8 cellular contexts compared by ENCODE assay signal in genomic region chr1:154870117-154870571, GRCh38. TPM values are rescaled to one million over a fixed set of nuclear protein-coding genes. Genes with fewer than 3 reads are reported as not detected.
A peak's percentile ranks its signal among the peaks of the same experiment; 100 is the strongest.
DNase-seq lines count a peak whose midpoint lies in the region; ATAC-seq, FAIRE-seq and TF ChIP-seq lines count a peak whose summit lies in the region.

TSS of gene KCNN3 (minus strand) at chr1:154870281. CDS start at chr1:154869964, 317 bp downstream.

- intact Hi-C loops in K562 (cut with micrococcal nuclease) (no loop called here), sigmoid colon (cut with DNase I) (loop anchor here (2.0 kb wide), 1 partner anchor 311 kb away; the partner anchor contains the start of gene UBE2Q1)

- no peak within 1 kb of the TSS; the same call in 1 of the 2 replicates for H3K4me3 ChIP-seq in K562
- peak within 1 kb of the TSS; percentile 34 to 50 (median 45) for H3K4me3 ChIP-seq in sigmoid colon

- H3K9me3 ChIP-seq in K562 (replicated peaks; ENCODE audit: control insufficient read depth, insufficient read depth, low read depth, low read length) (no peaks in the 10 kb centered on the region), sigmoid colon (no peaks in the 10 kb centered on the region)

- peak; percentile 99 for DNase-seq in NCI-H1694 (lab: John Stamatoyannopoulos, UW)
- DNase-seq in T-helper 22 cell (ENCODE audit: low read depth): peak; percentile 64
- DNase-seq in K562 (ENCODE audit: extremely low read depth in 1 of 4, low spot score in 3 of 4): peak; percentile 96 to 99 (median 98)
- DNase-seq in iPS DF 19.7 (ENCODE audit: low read depth, low spot score): peak; percentile 91
- DNase-seq in sigmoid colon: peak; percentile 96
- DNase-seq in urothelium cell line (ENCODE audit: low spot score): no peak

- peak within 1 kb of the TSS; percentile 86 for H2AFZ ChIP-seq in K562 (ENCODE audit: low read depth, low read length)

- no peaks in the 10 kb centered on the region for H4K20me1 ChIP-seq in K562 (replicated peaks; ENCODE audit: control insufficient read depth, insufficient read depth, low read length)

- CTCF ChIA-PET in K562 (lab: Yijun Ruan, JAX; ENCODE audit: low intra/inter-chr PET ratio): no interaction called here

- H3K9me1 ChIP-seq in K562 (ENCODE audit: control insufficient read depth, insufficient read depth, low read length): no peaks in the 10 kb centered on the region

- TF ChIP-seq RAD21 in K562 (CRISPR knock-in tag; conservative IDR thresholded peaks at IDR 0.05 in 1 of 2, IDR thresholded peaks at IDR 0.05 in 1 of 2): no peak

- TF ChIP-seq CTCF in K562 (IDR thresholded peaks at IDR 0.05 in 2 of 3, conservative IDR thresholded peaks at IDR 0.05 in 1 of 3; ENCODE audit: insufficient read depth in 2 of 3, low read depth in 1 of 3, low read length in 3 of 3) (no peak), sigmoid colon (IDR thresholded peaks at IDR 0.05) (no peak)

- H3K4me1 ChIP-seq in K562 (replicated peaks in 1 of 2; ENCODE audit: control insufficient read depth in 2 of 2, insufficient read depth in 2 of 2, low read length in 2 of 2) (peaks cover 27 to 41% of the 10 kb centered on the region in 2 experiments), sigmoid colon (peaks cover 0 to 39% (median 28%) of the 10 kb centered on the region in 4 donors)

- peak; percentile 92 for ATAC-seq in GM18498 (IDR thresholded peaks at IDR 0.05; ENCODE audit: unreplicated experiment)
- peak; percentile 83 for ATAC-seq in HG02870 (IDR thresholded peaks at IDR 0.05; ENCODE audit: unreplicated experiment)
- peak; percentile 100 for ATAC-seq in K562

- TF ChIP-seq EP300 in K562 (IDR thresholded peaks at IDR 0.05; ENCODE audit: low read length) (no peak), sigmoid colon (IDR thresholded peaks at IDR 0.05) (no peak)

- in situ Hi-C loops in K562 (cut with MboI): no loop called here

- WGBS in K562 (ENCODE audit: insufficient coverage, low coverage, missing lambda C conversion rate): 0% methylated on average over 13 of the region's 17 CpGs
- WGBS in sigmoid colon, 2 donors: 2 to 3% methylated on average over 17 of the region's 17 CpGs

- peak within 1 kb of the TSS; percentile 77 for H3K4me2 ChIP-seq in K562 (ENCODE audit: insufficient read depth, low read length)

- peak within 1 kb of the TSS in 1 of 2 experiments; percentile 86; a peak in 1 of 4 replicates for H3K9ac ChIP-seq in K562 (ENCODE audit: insufficient read depth in 1 of 2, low read depth in 2 of 2, low read length in 2 of 2)

- H3K27me3 ChIP-seq in K562 (ENCODE audit: control insufficient read depth in 2 of 2, insufficient read depth in 2 of 2, low read length in 2 of 2): peaks cover 17 to 18% of the 10 kb centered on the region in 2 experiments; a peak in 4 of 5 replicates
- H3K27me3 ChIP-seq in sigmoid colon: peaks cover 0 to 27% (median 25%) of the 10 kb centered on the region in 3 donors

- no peaks in the 10 kb centered on the region for H3K79me2 ChIP-seq in K562 (ENCODE audit: control insufficient read depth, insufficient read depth, low read length)

- TF ChIP-seq POLR2A in K562 (conservative IDR thresholded peaks at IDR 0.05): no peak
- TF ChIP-seq POLR2A in sigmoid colon (IDR thresholded peaks at IDR 0.05): peak; percentile 26

- POLR2A ChIA-PET in K562 (lab: Yijun Ruan, JAX): interaction anchor here (0.6 to 0.9 kb wide), 5 partner anchors 8 to 581 kb away, joined by 3 to 4 read pairs (median 3); no protein-coding TSS in a partner anchor

- H3K27ac ChIP-seq in K562 (ENCODE audit: extremely low read depth, low read depth, low read length) (no peak within 1 kb of the TSS; the same call in 2 of the 3 replicates), sigmoid colon (peak within 1 kb of the TSS; percentile 27 to 59 (median 50))

- no TSS peak for BruUV-seq in K562 (replicated peaks; lab: Mats Ljungman, UMichigan)

- FAIRE-seq in K562 (lab: Jason Lieb, UNC): peak; percentile 99
- FAIRE-seq in urothelium cell line (lab: Jason Lieb, UNC): no peak

- H3K36me3 ChIP-seq in K562 (ENCODE audit: control insufficient read depth, insufficient read depth, low read length): no peaks in the 10 kb centered on the region
- no peaks in the 10 kb centered on the region for H3K36me3 ChIP-seq in sigmoid colon

TF ChIP-seq in K562, 482 proteins besides CTCF, POLR2A, EP300 and RAD21 (continues in another document):
- no peak for TF ChIP-seq ZBTB26 (CRISPR knock-in tag; IDR thresholded peaks at IDR 0.05)
- TF ChIP-seq YY1 (IDR thresholded peaks at IDR 0.05; ENCODE audit: borderline replicate concordance in 1 of 3, control insufficient read depth in 1 of 3, extremely low read depth in 1 of 3, insufficient read depth in 3 of 3, insufficient read length in 1 of 3, insufficient replicate concordance in 2 of 3, low read depth in 1 of 3, low read length in 2 of 3): peak in 2 of 3 experiments; percentile 75 to 78
- TF ChIP-seq SREBF1 (IDR thresholded peaks at IDR 0.05; ENCODE audit: borderline replicate concordance, low read depth, low read length): no peak
- no peak for TF ChIP-seq GTF2F1 (IDR thresholded peaks at IDR 0.05; ENCODE audit: low read depth, low read length)
- no peak for TF ChIP-seq ZZZ3 (IDR thresholded peaks at IDR 0.05)
- no peak for TF ChIP-seq FOXJ2 (tag; IDR thresholded peaks at IDR 0.05)
- no peak for TF ChIP-seq USF2 (CRISPR knock-in tag; IDR thresholded peaks at IDR 0.05)
- TF ChIP-seq STAT5B (CRISPR knock-in tag; IDR thresholded peaks at IDR 0.05): no peak
- no peak for TF ChIP-seq ZFPM2 (CRISPR knock-in tag; IDR thresholded peaks at IDR 0.05)
- TF ChIP-seq ZNF217 (CRISPR knock-in tag; IDR thresholded peaks at IDR 0.05): no peak
- TF ChIP-seq KDM5B (IDR thresholded peaks at IDR 0.05; ENCODE audit: insufficient replicate concordance, low read depth, low read length): no peak
- TF ChIP-seq NCOR1 (IDR thresholded peaks at IDR 0.05): no peak
- no peak for TF ChIP-seq ZNF41 (CRISPR knock-in tag; conservative IDR thresholded peaks at IDR 0.05)
- no peak for TF ChIP-seq PML (IDR thresholded peaks at IDR 0.05; ENCODE audit: low read length)

RNA-seq across cellular contexts. Expression of gene KCNN3, which starts in this region (rescaled TPM):
- total RNA-seq in K562 (2011; cell fraction: chromatin; rRNA removed; ENCODE audit: low replicate concordance): 0.12 TPM in 1 of 2 replicates, not detected in the other
- 0.17 TPM in 1 of 2 replicates, not detected in the other for total RNA-seq in K562 (2011; cell fraction: nucleolus; rRNA removed)
- not detected in 2 replicates for total RNA-seq in K562 (2011; cell fraction: nucleoplasm; rRNA removed)
- 0.12 TPM in 1 of 2 replicates, not detected in the other for total RNA-seq in K562 (2014; rRNA removed)
- not detected in 2 replicates for total RNA-seq in K562 (2014; rRNA removed; fragmentation: Illumina TruSeq; extraction: Trizol)
- total RNA-seq in K562 (2015; rRNA removed; fragmentation: Illumina TruSeq; extraction: Trizol): not detected in 2 replicates
- 0.02 and 0.04 TPM in 2 replicates for total RNA-seq in K562 (2021)
- polyA plus RNA-seq in K562 (2011; rRNA removed): 0.03 TPM in 1 of 2 replicates, not detected in the other
- polyA plus RNA-seq in K562 (2011; cell fraction: cytosol; rRNA removed): 0.01 and 0.07 TPM in 2 replicates
- polyA plus RNA-seq in K562 (2011; cell fraction: nucleus; rRNA removed): 0.01 and 0.07 TPM in 2 replicates
- 0.03 and 0.14 TPM in 2 replicates for polyA plus RNA-seq in K562 (2012)
- polyA plus RNA-seq in K562 (2014; fragmentation: Illumina TruSeq; extraction: Trizol): not detected in 2 replicates
- not detected for polyA plus RNA-seq in K562 (2014; fragmentation: Nextera tagmentation; extraction: Ambion mirVana)
- 0.03 TPM in 1 of 2 replicates, not detected in the other for polyA plus RNA-seq in K562 (2014; rRNA removed)
- polyA minus RNA-seq in K562 (2011; rRNA and poly(A)+ RNA removed): 0.07 TPM in 1 of 2 replicates, not detected in the other
- polyA minus RNA-seq in K562 (2011; cell fraction: cytosol; rRNA and poly(A)+ RNA removed): not detected in 2 replicates
- polyA minus RNA-seq in K562 (2011; cell fraction: nucleus; rRNA and poly(A)+ RNA removed): not detected in 2 replicates
- total RNA-seq in sigmoid colon: 10 to 100 TPM in 3 of 4 donors, 1 to 10 TPM in 1; 9.4 to 27.7 (median 17.7) TPM
- 1 to 10 TPM in 1 of 3 donors, under 1 TPM in 2; 0.23 to 1.5 (median 0.60) TPM for polyA plus RNA-seq in sigmoid colon

Comparison
In these comparisons a context has a peak if more than half of its experiments do, and no peak if none do; other contexts are left out.
1. RNA of gene KCNN3 (total RNA-seq): 9.4 to 27.7 TPM in sigmoid colon; 0.02 to 0.17 TPM in K562; every median in the first group is over 4 times any median in the second.
2. Peak in DNase-seq, ATAC-seq and H3K4me2 ChIP-seq in K562; RNA of the gene not detected or under 1 TPM.
3. Peak in every context shown above with its lines, with median percentiles within 50 percentile points of each other: ATAC-seq.